In the genomic region with DNA sequence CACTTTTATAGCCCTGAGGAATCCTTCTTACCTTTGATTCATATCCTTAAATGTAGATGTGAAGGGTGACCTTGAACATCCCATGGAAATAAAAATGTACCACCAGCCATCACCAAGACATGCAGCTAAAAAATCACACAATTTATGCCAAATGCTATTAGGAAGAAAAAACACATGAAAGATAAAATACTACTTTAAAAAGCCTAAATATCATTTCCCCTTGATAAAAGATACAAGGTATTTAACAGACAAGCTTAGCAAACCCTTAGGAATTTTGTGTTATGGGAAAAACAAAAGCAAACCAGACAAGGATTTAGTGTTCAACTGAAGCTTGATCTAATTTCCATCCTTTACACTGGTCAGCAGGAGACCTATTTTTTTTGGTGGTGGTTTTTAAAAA, we compare ENCODE assay signal across 9 cellular contexts.
"Had no signal": no experiment of that assay in that cellular context is flagged by ENCODE, and none has a peak within 500 bp of the region (broad histone marks: within the 10 kb centered on the region; RNA-seq: fewer than 3 reads in every experiment).

No MANE protein-coding gene starts in this region.

- H3K27ac Mint-ChIP-seq: HFFc6, IgD-negative memory B cell had no signal

- H3K4me1 Mint-ChIP-seq: IgD-negative memory B cell had no signal

- DNase-seq: GM23248, HFFc6 had no signal

- H3K4me1 ChIP-seq: HAP-1 had no signal

- H3K27ac ChIP-seq: GM23248, HL-60 had no signal

- H3K4me3 Mint-ChIP-seq: HFFc6, IgD-negative memory B cell had no signal

- H3K4me3 ChIP-seq: GM23248, HAP-1 had no signal

- H2AFZ ChIP-seq: GM23248 had no signal

- H3K36me3 ChIP-seq: HAP-1 had no signal

- H3K9me3 ChIP-seq: HAP-1 had no signal

- H3K36me3 Mint-ChIP-seq: IgD-negative memory B cell had no signal

- ATAC-seq: HCT116, HepG2 had no signal

- H3K9me3 Mint-ChIP-seq: HFFc6 had no signal

- FAIRE-seq: H1, H54, HepG2 had no signal

- H3K9ac ChIP-seq: GM23248 had no signal
